ENCODE assay signal across 13 cellular contexts in the genomic region with DNA sequence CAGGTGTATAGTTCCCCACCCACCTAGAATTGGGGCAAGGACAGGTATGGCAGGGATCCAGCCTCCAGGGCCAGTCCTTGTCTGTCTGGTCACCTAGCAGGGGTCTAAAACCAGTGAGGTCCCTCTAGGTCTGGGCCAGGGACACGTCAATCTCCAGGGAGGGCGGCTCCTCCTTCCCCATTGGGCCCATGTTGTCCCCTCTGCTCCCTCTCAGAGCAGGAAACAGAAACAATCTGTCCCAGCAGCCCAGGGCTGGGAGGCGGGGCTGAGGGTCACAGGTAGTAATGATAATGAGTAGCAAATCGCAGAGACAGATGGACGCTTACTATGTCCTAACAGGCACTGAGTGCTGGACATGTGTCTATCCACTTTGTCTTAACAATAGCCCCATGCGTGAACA. TPM values are rescaled to one million over a fixed set of nuclear protein-coding genes. Genes with fewer than 3 reads are reported as not detected.
DNase-seq lines count a peak whose midpoint lies in the region; ATAC-seq, FAIRE-seq and TF ChIP-seq lines count a peak whose summit lies in the region.
"Had no signal": no experiment of that assay in that cellular context is flagged by ENCODE, and none has a peak within 500 bp of the region (broad histone marks: within the 10 kb centered on the region; RNA-seq: fewer than 3 reads in every experiment).

No MANE protein-coding gene starts in this region.

- H3K27me3 ChIP-seq in ACC112 (ENCODE audit: insufficient read depth, low read length) (no peaks in the 10 kb centered on the region), HCT116 (ENCODE audit: insufficient read depth, low read length) (no peaks in the 10 kb centered on the region), mucosa of rectum (ENCODE audit: control insufficient read depth in 2 of 2, insufficient read depth in 2 of 2, low read length in 2 of 2) (peaks cover 0 to 1% of the 10 kb centered on the region in 2 donors)
- H3K27me3 ChIP-seq: heart left ventricle had no signal

- FAIRE-seq in GM12892 (lab: Jason Lieb, UNC), result no peak
- FAIRE-seq: endothelial cell of umbilical vein had no signal

- no peaks in the 10 kb centered on the region for H4K20me1 ChIP-seq in HCT116 (ENCODE audit: insufficient read depth)

- DNase-seq in HCT116 (ENCODE audit: low read depth, low spot score), result no peak
- no peak for DNase-seq in NK-92 treated with Interleukin-12 subunit alpha and Interleukin-12 subunit beta, amount 100 ng/mL, for 24 hours (lab: John Stamatoyannopoulos, UW)
- DNase-seq in globus pallidus (ENCODE audit: low spot score), result no peak
- no peak for DNase-seq in SK-N-DZ (ENCODE audit: low spot score)
- DNase-seq in GM12892 (ENCODE audit: insufficient read length), result no peak
- DNase-seq: DMS153, NCI-H187 treated with DMSO at 0.1 percent for 48 hours had no signal

- peak; percentile 61 for ATAC-seq in HCT116

- TF ChIP-seq CTCF in HCT116 (IDR thresholded peaks at IDR 0.05 in 2 of 3, conservative IDR thresholded peaks at IDR 0.05 in 1 of 3; ENCODE audit: borderline replicate concordance in 1 of 3, insufficient read depth in 1 of 3, low read depth in 2 of 3, low read length in 2 of 3), result no peak

- no peaks in the 10 kb centered on the region for H3K9me2 ChIP-seq in HCT116 (ENCODE audit: insufficient read depth)

- H3K9ac ChIP-seq in HCT116 (ENCODE audit: low read length) (peak overlapping the region; percentile 23; the same call in 1 of the 2 replicates), mucosa of rectum (ENCODE audit: low read depth in 1 of 2, low read length in 2 of 2) (peak overlapping the region in 1 of 2 donors; percentile 47)

- peak overlapping the region; percentile 53; the same call in 1 of the 2 replicates for H3K4me3 ChIP-seq in ACC112 (ENCODE audit: low read depth, low read length)
- peak overlapping the region; percentile 20 to 48 for H3K4me3 ChIP-seq in HCT116 (replicated peaks in 1 of 2; ENCODE audit: low read depth in 1 of 2, low read length in 2 of 2)
- H3K4me3 ChIP-seq in mucosa of rectum (ENCODE audit: low read length in 2 of 2), result no peak overlapping the region
- H3K4me3 ChIP-seq: heart left ventricle had no signal

- intact Hi-C loops in HCT116 (cut with micrococcal nuclease), result no loop called here

- POLR2A ChIA-PET in HCT116 (lab: Charles Lee), result interaction anchor here (0.5 to 1.2 kb wide), 2 partner anchors 9 to 15 kb away, joined by 3 to 5 read pairs; no protein-coding TSS in a partner anchor

- BruUV-seq in HCT116 (replicated peaks; lab: Mats Ljungman, UMichigan), result no TSS peak

- RAD21 ChIA-PET in HCT116 (lab: Charles Lee; ENCODE audit: low non-redundant PET in 1 of 2, low total read pairs in 2 of 2, uncharacterized antibody in 2 of 2, unreplicated experiment in 2 of 2), result no interaction called here

- H3K9me3 ChIP-seq in HCT116 (ENCODE audit: control insufficient read depth in 1 of 2, insufficient read depth in 1 of 2, low read depth in 1 of 2, low read length in 2 of 2), result no peaks in the 10 kb centered on the region
- no peaks in the 10 kb centered on the region for H3K9me3 ChIP-seq in mucosa of rectum (ENCODE audit: control insufficient read depth in 2 of 2, low read length in 2 of 2)
- H3K9me3 ChIP-seq: heart left ventricle had no signal

- H3K27ac ChIP-seq in ACC112 (ENCODE audit: low read depth, low read length) (peak overlapping the region; percentile 41; the same call in 1 of the 2 replicates), HCT116 (ENCODE audit: low read depth, low read length) (peak overlapping the region; percentile 25; the same call in 1 of the 2 replicates), cingulate gyrus (ENCODE audit: low read depth, low read length) (peak overlapping the region; percentile 47), mucosa of rectum (ENCODE audit: low read depth in 2 of 2, low read length in 2 of 2) (peak overlapping the region; percentile 56 to 83)

- H3K4me1 ChIP-seq in ACC112 (ENCODE audit: control insufficient read depth, insufficient read depth, low read length, unreplicated experiment), result peaks cover 34% of the 10 kb centered on the region
- peaks cover 19 to 50% of the 10 kb centered on the region in 2 experiments for H3K4me1 ChIP-seq in HCT116 (ENCODE audit: control insufficient read depth in 1 of 2, insufficient read depth in 2 of 2, low read length in 2 of 2)
- H3K4me1 ChIP-seq in mucosa of rectum (ENCODE audit: control insufficient read depth in 2 of 2, insufficient read depth in 2 of 2, low read length in 2 of 2), result peaks cover 20 to 36% of the 10 kb centered on the region in 2 donors

- H3K79me2 ChIP-seq in ACC112 (ENCODE audit: control insufficient read depth, insufficient read depth, low read length, unreplicated experiment) (no peaks in the 10 kb centered on the region), HCT116 (ENCODE audit: insufficient read depth, low read length) (no peaks in the 10 kb centered on the region)

- TF ChIP-seq POLR2A in HCT116 (IDR thresholded peaks at IDR 0.05; ENCODE audit: borderline replicate concordance, extremely low read depth, insufficient read depth, insufficient read length), result no peak
- TF ChIP-seq POLR2A in GM12892 (IDR thresholded peaks at IDR 0.05; ENCODE audit: low read depth, low read length), result no peak

- TF ChIP-seq RAD21 in HCT116 (IDR thresholded peaks at IDR 0.05; ENCODE audit: low read depth), result no peak

- H3K4me2 ChIP-seq in HCT116 (ENCODE audit: low read length), result peak overlapping the region; percentile 89

- CTCF ChIA-PET in HCT116 (lab: Charles Lee), result interaction anchor here (1.0 to 1.2 kb wide), 3 partner anchors 16 to 158 kb away, joined by 3 read pairs; no protein-coding TSS in a partner anchor

- H2AFZ ChIP-seq in ACC112 (ENCODE audit: low read length, unreplicated experiment) (no peak overlapping the region), HCT116 (ENCODE audit: low read depth, low read length, poor library complexity, severe bottlenecking) (peak overlapping the region; percentile 55)

- H3K36me3 ChIP-seq in ACC112 (ENCODE audit: insufficient read depth, low read length), result no peaks in the 10 kb centered on the region
- no peaks in the 10 kb centered on the region for H3K36me3 ChIP-seq in HCT116 (ENCODE audit: control insufficient read depth in 1 of 2, insufficient read depth in 2 of 2, low read length in 2 of 2)
- H3K36me3 ChIP-seq in mucosa of rectum (ENCODE audit: control insufficient read depth in 2 of 2, insufficient read depth in 2 of 2, low read length in 2 of 2), result no peaks in the 10 kb centered on the region
- H3K36me3 ChIP-seq: heart left ventricle had no signal

TF ChIP-seq in HCT116, 20 proteins besides CTCF, POLR2A, EP300 and RAD21:
- TF ChIP-seq EZH2phosphoT487 (IDR thresholded peaks at IDR 0.05; ENCODE audit: borderline replicate concordance) (no peak), TCF7L2 (IDR thresholded peaks at IDR 0.05; ENCODE audit: borderline replicate concordance, extremely low read depth, insufficient read depth, insufficient read length) (no peak), SRF (IDR thresholded peaks at IDR 0.05; ENCODE audit: low read depth) (no peak), MAX (IDR thresholded peaks at IDR 0.05) (no peak), EZH2 (IDR thresholded peaks at IDR 0.05) (no peak)

RNA-seq across cellular contexts. Expression of gene SYT7, which starts 22.8 kb away (rescaled TPM):
- total RNA-seq in HCT116 (2021; ENCODE audit: unreplicated experiment), result 27.4 TPM
- 27.5 and 28.5 TPM in 2 replicates for polyA plus RNA-seq in HCT116 (2012)
- polyA plus RNA-seq in SK-N-DZ (2014; cell fraction: cytosol; rRNA removed), result 4.7 and 7.4 TPM in 2 replicates
- polyA plus RNA-seq in SK-N-DZ (2014; cell fraction: nucleus; rRNA removed), result 6.4 and 8.0 TPM in 2 replicates
- polyA plus RNA-seq in GM12892 (2012; ENCODE audit: missing spikeins), result not detected
- total RNA-seq: T-helper 1 cell treated with Interleukin-12 subunit alpha and Interleukin-12 subunit beta and Interleukin-4 antibody, amounts not matched to agents 30 ng/mL and 1 ng/mL, for 36 hours had no signal

Comparison
In these comparisons a context has a peak if more than half of its experiments do, and no peak if none do; other contexts are left out.
1. H3K4me3 ChIP-seq: peak in ACC112 (single experiment) and HCT116 (2 of 2); none in mucosa of rectum (0 of 2).
2. Peak in every context shown above with its lines, with median percentiles within 50 percentile points of each other: H3K27ac ChIP-seq.